33 cellular contexts compared by ENCODE assay signal in genomic region chr16:73225983-73226382, GRCh38.
"Had no signal": no experiment of that assay in that cellular context is flagged by ENCODE, and none has a peak within 500 bp of the region (broad histone marks: within the 10 kb centered on the region; RNA-seq: fewer than 3 reads in every experiment).

No MANE protein-coding gene starts in this region.

- H3K36me3 ChIP-seq: colonic mucosa, esophagus muscularis mucosa, heart right ventricle, left ventricle myocardium inferior, neutrophil, right atrium auricular region, sigmoid colon, spleen, tibial artery, upper lobe of left lung had no signal

- H3K9me3 Mint-ChIP-seq: dendritic cell treated with granulocyte-macrophage colony-stimulating factor and Interleukin-4, amounts not matched to agents 40 ng/mL and 50 ng/mL, for 4 days; endodermal cell; memory B cell; naive B cell; natural killer cell treated with Interleukin-12 subunit alpha and Interleukin-12 subunit beta and Interleukin-15 and Interleukin-18, amount 100 ng/mL, for 72 hours; neural crest cell; stimulated activated memory B cell treated with anti-CD40 and anti-IgM and Interleukin-4, amounts not matched to agents 10 μg/mL and 1 μg/mL and 100 μg/mL, for 72 hours had no signal

- H3K9me3 ChIP-seq: colonic mucosa, esophagus muscularis mucosa, heart right ventricle, mucosa of descending colon, neutrophil, right atrium auricular region, sigmoid colon, testis, tibial artery, upper lobe of left lung had no signal

- H3K4me1 Mint-ChIP-seq: memory B cell; naive B cell; neural crest cell; stimulated activated memory B cell treated with anti-CD40 and anti-IgM and Interleukin-4, amounts not matched to agents 10 μg/mL and 1 μg/mL and 100 μg/mL, for 72 hours had no signal

- H3K4me1 ChIP-seq: colonic mucosa, esophagus muscularis mucosa, foreskin keratinocyte, parathyroid adenoma, sigmoid colon, spleen, testis, tibial artery, upper lobe of left lung had no signal

- H3K27me3 ChIP-seq: colonic mucosa, esophagus muscularis mucosa, foreskin keratinocyte, neutrophil, right atrium auricular region, sigmoid colon, spleen, testis, tibial artery, upper lobe of left lung had no signal

- H3K4me3 Mint-ChIP-seq: dendritic cell treated with granulocyte-macrophage colony-stimulating factor and Interleukin-4, amounts not matched to agents 40 ng/mL and 50 ng/mL, for 4 days; endodermal cell; memory B cell; mesothelial cell of epicardium; naive B cell; natural killer cell treated with Interleukin-12 subunit alpha and Interleukin-12 subunit beta and Interleukin-15 and Interleukin-18, amount 100 ng/mL, for 72 hours; neural crest cell; stimulated activated memory B cell treated with anti-CD40 and anti-IgM and Interleukin-4, amounts not matched to agents 10 μg/mL and 1 μg/mL and 100 μg/mL, for 72 hours had no signal

- H2AFZ ChIP-seq: parathyroid adenoma had no signal

- H3K27me3 Mint-ChIP-seq: dendritic cell treated with granulocyte-macrophage colony-stimulating factor and Interleukin-4, amounts not matched to agents 40 ng/mL and 50 ng/mL, for 4 days; memory B cell; stimulated activated memory B cell treated with anti-CD40 and anti-IgM and Interleukin-4, amounts not matched to agents 10 μg/mL and 1 μg/mL and 100 μg/mL, for 72 hours had no signal

- H3K9ac ChIP-seq: parathyroid adenoma had no signal

- H3K4me3 ChIP-seq: colonic mucosa, esophagus muscularis mucosa, heart right ventricle, left ventricle myocardium inferior, lung, mucosa of descending colon, right atrium auricular region, sigmoid colon, skin epidermis, spleen, testis, tibial artery, upper lobe of left lung had no signal

- H3K79me2 ChIP-seq: parathyroid adenoma had no signal

- ATAC-seq: foreskin keratinocyte; left colon; mucosa of descending colon; stimulated activated memory B cell treated with anti-CD40 and anti-IgM and Interleukin-4, amounts not matched to agents 10 μg/mL and 1 μg/mL and 100 μg/mL, for 72 hours; stimulated activated naive CD8-positive, alpha-beta T cell treated with anti-CD3 and anti-CD28 coated beads, Interleukin-15, Interleukin-2, amounts not matched to agents 100 U/mL and 50 U/mL, for 24 hours had no signal

- DNase-seq: colonic mucosa; effector CD8-positive, alpha-beta T cell; endodermal cell; foreskin keratinocyte; glutamatergic neuron; heart right ventricle; hippocampal formation; kidney glomerular epithelial cell; left colon; left ventricle myocardium inferior; mucosa of descending colon; naive B cell; sigmoid colon; spleen; stimulated activated CD4-positive, alpha-beta T cell treated with anti-CD3 and anti-CD28 coated beads, Interleukin-4, amount 100 ng/mL, for 4 hours; stimulated activated naive CD8-positive, alpha-beta T cell treated with anti-CD3 and anti-CD28 coated beads, Interleukin-15, Interleukin-2, amounts not matched to agents 100 U/mL and 50 U/mL, for 24 hours; substantia nigra; tibial artery; upper lobe of left lung had no signal

- H3K27ac Mint-ChIP-seq: dendritic cell treated with granulocyte-macrophage colony-stimulating factor and Interleukin-4, amounts not matched to agents 40 ng/mL and 50 ng/mL, for 4 days; endodermal cell; memory B cell; mesothelial cell of epicardium; naive B cell; natural killer cell treated with Interleukin-12 subunit alpha and Interleukin-12 subunit beta and Interleukin-15 and Interleukin-18, amount 100 ng/mL, for 72 hours; progenitor cell of endocrine pancreas; stimulated activated memory B cell treated with anti-CD40 and anti-IgM and Interleukin-4, amounts not matched to agents 10 μg/mL and 1 μg/mL and 100 μg/mL, for 72 hours had no signal

- H3K36me3 Mint-ChIP-seq: memory B cell; mesothelial cell of epicardium; naive B cell; natural killer cell treated with Interleukin-12 subunit alpha and Interleukin-12 subunit beta and Interleukin-15 and Interleukin-18, amount 100 ng/mL, for 72 hours; stimulated activated memory B cell treated with anti-CD40 and anti-IgM and Interleukin-4, amounts not matched to agents 10 μg/mL and 1 μg/mL and 100 μg/mL, for 72 hours had no signal

- H3K27ac ChIP-seq: colonic mucosa, esophagus muscularis mucosa, foreskin keratinocyte, heart right ventricle, left ventricle myocardium inferior, neutrophil, parathyroid adenoma, right atrium auricular region, sigmoid colon, skin epidermis, spleen, testis, tibial artery, upper lobe of left lung had no signal
